ENCODE assay signal across 21 cellular contexts in the genomic region with DNA sequence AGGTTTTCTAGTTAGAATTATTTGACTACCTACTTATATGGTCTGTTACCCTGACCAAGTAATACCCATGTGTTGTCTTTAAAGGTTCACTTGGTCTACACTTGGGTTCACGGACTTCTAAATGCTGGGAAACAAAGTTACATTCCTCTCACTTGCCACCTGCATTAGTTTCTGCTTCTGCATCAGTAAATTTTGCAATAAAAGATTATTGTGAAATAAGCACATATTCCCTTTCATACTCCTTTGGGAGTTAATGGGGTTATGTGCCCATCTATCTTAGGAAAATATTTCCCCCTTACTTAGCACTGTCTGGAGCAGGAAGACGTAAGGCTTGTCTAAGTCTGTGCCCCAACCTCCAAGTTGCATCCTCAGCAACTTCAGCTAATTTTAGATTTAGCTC.
DNase-seq lines count a peak whose midpoint lies in the region; ATAC-seq, FAIRE-seq and TF ChIP-seq lines count a peak whose summit lies in the region.
"Had no signal": no experiment of that assay in that cellular context is flagged by ENCODE, and none has a peak within 500 bp of the region (broad histone marks: within the 10 kb centered on the region; RNA-seq: fewer than 3 reads in every experiment).

No MANE protein-coding gene starts in this region.

- H4K20me1 ChIP-seq in K562 (replicated peaks; ENCODE audit: control insufficient read depth, insufficient read depth, low read length): no peaks in the 10 kb centered on the region

- H3K27ac ChIP-seq in right atrium auricular region (peak overlapping the region; percentile 3 to 49), left ventricle myocardium inferior (replicated peaks) (no peak overlapping the region), K562 (ENCODE audit: extremely low read depth, low read depth, low read length) (no peak overlapping the region), thyroid gland (peak overlapping the region; percentile 44 to 78 (median 76))
- H3K27ac ChIP-seq: neural progenitor cell, vagina had no signal

- H3K9me3 ChIP-seq in right atrium auricular region (no peaks in the 10 kb centered on the region), left ventricle myocardium inferior (replicated peaks) (no peaks in the 10 kb centered on the region), K562 (replicated peaks; ENCODE audit: control insufficient read depth, insufficient read depth, low read depth, low read length) (no peaks in the 10 kb centered on the region), thyroid gland (no peaks in the 10 kb centered on the region)
- H3K9me3 ChIP-seq: BE2C, thoracic aorta, vagina had no signal

- H3K4me2 ChIP-seq in K562 (ENCODE audit: insufficient read depth, low read length): no peak overlapping the region
- H3K4me2 ChIP-seq: neural progenitor cell had no signal

- TF ChIP-seq CTCF in right atrium auricular region (IDR thresholded peaks at IDR 0.05): no peak
- TF ChIP-seq CTCF in left ventricle myocardium inferior (IDR thresholded peaks at IDR 0.05; ENCODE audit: borderline replicate concordance): no peak
- no peak for TF ChIP-seq CTCF in K562 (IDR thresholded peaks at IDR 0.05 in 2 of 3, conservative IDR thresholded peaks at IDR 0.05 in 1 of 3; ENCODE audit: insufficient read depth in 2 of 3, low read depth in 1 of 3, low read length in 3 of 3)
- no peak for TF ChIP-seq CTCF in fibroblast of the aortic adventitia (IDR thresholded peaks at IDR 0.05; ENCODE audit: insufficient read depth, low read length)
- no peak for TF ChIP-seq CTCF in thyroid gland (IDR thresholded peaks at IDR 0.05)

- POLR2A ChIA-PET in K562 (lab: Yijun Ruan, JAX): no interaction called here

- FAIRE-seq in K562 (lab: Jason Lieb, UNC) (no peak), frontal cortex (lab: Jason Lieb, UNC) (no peak)
- FAIRE-seq: A204.1 had no signal

- H3K79me2 ChIP-seq in K562 (ENCODE audit: control insufficient read depth, insufficient read depth, low read length): no peaks in the 10 kb centered on the region

- CTCF ChIA-PET in K562 (lab: Yijun Ruan, JAX; ENCODE audit: low intra/inter-chr PET ratio): no interaction called here

- H3K4me1 ChIP-seq in right atrium auricular region: peaks cover 0 to 29% of the 10 kb centered on the region in 2 donors
- H3K4me1 ChIP-seq in left ventricle myocardium inferior: peaks cover 27% of the 10 kb centered on the region
- no peaks in the 10 kb centered on the region for H3K4me1 ChIP-seq in K562 (replicated peaks in 1 of 2; ENCODE audit: control insufficient read depth in 2 of 2, insufficient read depth in 2 of 2, low read length in 2 of 2)
- H3K4me1 ChIP-seq in thyroid gland: peaks cover 20 to 34% of the 10 kb centered on the region in 2 donors
- H3K4me1 ChIP-seq: BE2C had no signal

- TF ChIP-seq POLR2A in K562 (conservative IDR thresholded peaks at IDR 0.05): no peak
- TF ChIP-seq POLR2A in thyroid gland (IDR thresholded peaks at IDR 0.05): no peak

- no peak for TF ChIP-seq EP300 in K562 (IDR thresholded peaks at IDR 0.05; ENCODE audit: low read length)

- H3K9ac ChIP-seq in K562 (ENCODE audit: insufficient read depth in 1 of 2, low read depth in 2 of 2, low read length in 2 of 2): no peak overlapping the region
- H3K9ac ChIP-seq: neural progenitor cell had no signal

- H3K36me3 ChIP-seq in right atrium auricular region (no peaks in the 10 kb centered on the region), left ventricle myocardium inferior (no peaks in the 10 kb centered on the region), K562 (ENCODE audit: control insufficient read depth, insufficient read depth, low read length) (no peaks in the 10 kb centered on the region), thyroid gland (no peaks in the 10 kb centered on the region)
- H3K36me3 ChIP-seq: BE2C, heart left ventricle, neural progenitor cell, thoracic aorta, vagina had no signal

- no peak for TF ChIP-seq RAD21 in K562 (CRISPR knock-in tag; conservative IDR thresholded peaks at IDR 0.05 in 1 of 2, IDR thresholded peaks at IDR 0.05 in 1 of 2)

- WGBS in K562 (ENCODE audit: insufficient coverage, low coverage, missing lambda C conversion rate): 0% methylated on average over 2 of the region's 2 CpGs
- 51 to 58% methylated on average over 2 of the region's 2 CpGs for WGBS in thyroid gland, 2 donors

- intact Hi-C loops in left ventricle myocardium inferior (cut with micrococcal nuclease): loop anchor here (10.0 kb wide), 1 partner anchor 120 kb away; no protein-coding TSS in a partner anchor
- intact Hi-C loops in K562 (cut with micrococcal nuclease): no loop called here
- intact Hi-C loops in thyroid gland (cut with DNase I): no loop called here

- H3K9me1 ChIP-seq in K562 (ENCODE audit: control insufficient read depth, insufficient read depth, low read length): no peaks in the 10 kb centered on the region

- in situ Hi-C loops in K562 (cut with MboI): no loop called here

- H3K4me3 ChIP-seq in right atrium auricular region (no peak overlapping the region), left ventricle myocardium inferior (no peak overlapping the region), K562 (no peak overlapping the region), fibroblast of the aortic adventitia (ENCODE audit: low read depth, low read length) (no peak overlapping the region), thyroid gland (replicated peaks in 1 of 3) (no peak overlapping the region)
- H3K4me3 ChIP-seq: heart left ventricle, neural progenitor cell, thoracic aorta, vagina had no signal

- ATAC-seq in K562: no peak
- no peak for ATAC-seq in HG02885 (IDR thresholded peaks at IDR 0.05; ENCODE audit: poor library complexity, unreplicated experiment)
- ATAC-seq: activated CD8-positive, alpha-beta T cell treated with anti-CD3 and anti-CD28 coated beads for 36 hours; activated T-helper 17 cell treated with anti-CD3 and anti-CD28 coated beads, Interleukin-2, amount 50 U/mL, for 72 hours; heart left ventricle; stimulated activated naive CD8-positive, alpha-beta T cell treated with anti-CD3 and anti-CD28 coated beads, Interleukin-15, Interleukin-2, amounts not matched to agents 100 U/mL and 50 U/mL, for 24 hours had no signal

- BruUV-seq in K562 (replicated peaks; lab: Mats Ljungman, UMichigan): no TSS peak

- DNase-seq in right atrium auricular region (ENCODE audit: low spot score) (no peak), left ventricle myocardium inferior (no peak), K562 (ENCODE audit: extremely low read depth in 1 of 4, low spot score in 3 of 4) (no peak), fibroblast of the aortic adventitia (ENCODE audit: low read depth) (peak; percentile 49), thyroid gland (no peak), frontal cortex (ENCODE audit: low spot score in 2 of 2) (no peak), NCI-H2029 treated with DMSO at 0.1 percent for 48 hours (lab: John Stamatoyannopoulos, UW) (no peak)
- DNase-seq: activated CD8-positive, alpha-beta T cell treated with anti-CD3 and anti-CD28 coated beads for 36 hours; activated naive CD4-positive, alpha-beta T cell treated with anti-CD3 and anti-CD28 coated beads, Interleukin-2, amount 50 U/mL, for 16 hours; H7; heart left ventricle; NCI-H1417; NCI-H82; stimulated activated naive CD8-positive, alpha-beta T cell treated with anti-CD3 and anti-CD28 coated beads, Interleukin-15, Interleukin-2, amounts not matched to agents 100 U/mL and 50 U/mL, for 24 hours had no signal

- H3K27me3 ChIP-seq in right atrium auricular region (no peaks in the 10 kb centered on the region), left ventricle myocardium inferior (ENCODE audit: low read depth) (peaks cover 10% of the 10 kb centered on the region), K562 (ENCODE audit: control insufficient read depth in 2 of 2, insufficient read depth in 2 of 2, low read length in 2 of 2) (no peaks in the 10 kb centered on the region; a peak in 1 of 5 replicates), thyroid gland (no peaks in the 10 kb centered on the region)
- H3K27me3 ChIP-seq: BE2C, neural progenitor cell, vagina had no signal

- no peak overlapping the region for H2AFZ ChIP-seq in K562 (ENCODE audit: low read depth, low read length)
- H2AFZ ChIP-seq: neural progenitor cell had no signal

TF ChIP-seq in K562, 482 proteins besides CTCF, POLR2A, EP300 and RAD21:
- TF ChIP-seq SIN3A (IDR thresholded peaks at IDR 0.05; ENCODE audit: borderline replicate concordance in 2 of 2, control insufficient read depth in 1 of 2, low read depth in 2 of 2, low read length in 2 of 2) (no peak), ZNF75A (CRISPR knock-in tag; IDR thresholded peaks at IDR 0.05) (no peak), CEBPB (tag; IDR thresholded peaks at IDR 0.05) (peak; percentile 48)
TF ChIP-seq in K562: peak in this region for 1.

Comparison
In these comparisons a context has a peak if more than half of its experiments do, and no peak if none do; other contexts are left out.
1. H3K27ac ChIP-seq: peak in right atrium auricular region (2 of 2) and thyroid gland (3 of 3); none in left ventricle myocardium inferior (single experiment) and K562 (single experiment).